8 cellular contexts compared by ENCODE assay signal in the genomic region with DNA sequence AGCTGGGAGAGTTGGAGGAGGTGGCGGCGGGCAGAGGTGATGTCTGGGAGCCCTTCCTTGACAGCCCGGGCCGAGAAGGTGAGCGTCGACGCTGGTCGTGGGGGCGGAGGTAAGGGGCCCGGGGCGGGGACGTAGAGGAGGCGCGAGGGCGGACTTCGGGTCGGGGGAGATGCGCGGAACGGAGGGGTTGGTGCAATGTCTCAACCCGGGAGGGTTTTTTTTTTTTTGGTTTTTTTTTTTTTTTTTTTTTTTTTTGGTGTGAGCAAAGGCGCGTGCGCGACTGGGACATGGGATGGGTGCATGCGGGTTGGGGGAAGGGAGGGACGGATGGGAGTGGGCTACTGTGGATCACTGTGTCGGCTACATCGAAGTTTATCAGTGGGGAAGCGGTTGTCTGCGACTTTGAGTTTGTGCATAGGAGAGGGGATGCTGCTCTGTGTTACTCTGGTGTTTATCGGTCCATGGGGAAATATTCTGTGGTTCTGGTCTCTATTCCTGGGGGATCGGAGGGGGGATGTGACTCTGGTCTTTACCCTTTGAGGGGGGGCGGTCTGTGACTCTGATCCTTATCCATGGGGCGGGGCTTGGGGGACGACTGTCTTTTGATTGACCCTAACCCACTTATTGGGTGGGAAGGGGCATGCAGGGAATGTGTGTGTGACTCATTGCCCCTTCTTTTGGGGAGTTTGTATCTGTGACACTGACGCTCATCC. TPM values are rescaled to one million over a fixed set of nuclear protein-coding genes. Genes with fewer than 3 reads are reported as not detected.
A peak's percentile ranks its signal among the peaks of the same experiment; 100 is the strongest.
DNase-seq lines count a peak whose midpoint lies in the region; ATAC-seq lines count a peak whose summit lies in the region.

No MANE protein-coding gene starts in this region.

- H3K4me3 ChIP-seq in SJCRH30, result peak overlapping the region; percentile 92

- in situ Hi-C loops in KBM-7 (cut with MboI; ENCODE audit: low pct_unique_long_range_greater_than_20kb, low sequenced_read_pairs), result no loop called here

- H3K27ac Mint-ChIP-seq in naive thymus-derived CD8-positive, alpha-beta T cell, result peak overlapping the region; percentile 94 to 98 (median 98)

- H3K27me3 ChIP-seq in SJCRH30, result no peaks in the 10 kb centered on the region

- H3K9me3 ChIP-seq in SJCRH30 (replicated peaks), result no peaks in the 10 kb centered on the region

- H3K27me3 Mint-ChIP-seq in naive thymus-derived CD8-positive, alpha-beta T cell, result no peaks in the 10 kb centered on the region

- H3K4me3 Mint-ChIP-seq in naive thymus-derived CD8-positive, alpha-beta T cell, result peak overlapping the region; percentile 93 to 99 (median 96)

- peak overlapping the region; percentile 90 for H3K27ac ChIP-seq in SJCRH30

- peaks cover 0 to 8% (median 0%) of the 10 kb centered on the region in 9 donors for H3K9me3 Mint-ChIP-seq in naive thymus-derived CD8-positive, alpha-beta T cell

- POLR2A ChIA-PET in naive thymus-derived CD8-positive, alpha-beta T cell (lab: Charles Lee), result interaction anchor here (0.6 to 2.7 kb wide), 12 partner anchors 9 to 415 kb away, joined by 3 to 24 read pairs (median 6); partner anchors contain the start of gene USP11

- peaks cover 7 to 36% (median 19%) of the 10 kb centered on the region in 3 donors for H3K36me3 Mint-ChIP-seq in naive thymus-derived CD8-positive, alpha-beta T cell

- H3K36me3 ChIP-seq in SJCRH30, result no peaks in the 10 kb centered on the region

- ATAC-seq in HG02852 (IDR thresholded peaks at IDR 0.05; ENCODE audit: unreplicated experiment), result peak; percentile 35
- ATAC-seq in naive thymus-derived CD8-positive, alpha-beta T cell, result peak; percentile 22 to 33

- H3K4me1 ChIP-seq in SJCRH30, result no peaks in the 10 kb centered on the region

- H3K4me1 Mint-ChIP-seq in naive thymus-derived CD8-positive, alpha-beta T cell, result peaks cover 16 to 37% (median 35%) of the 10 kb centered on the region in 4 donors

- peak; percentile 27 for DNase-seq in NOMO-1 treated with DMSO at 0.1 percent for 48 hours (lab: John Stamatoyannopoulos, UW; ENCODE audit: unreplicated experiment)
- DNase-seq in NOMO-1 treated with dmso at 0.1 percent for 144 hours (lab: John Stamatoyannopoulos, UW; ENCODE audit: unreplicated experiment), result no peak
- DNase-seq in SJCRH30, result peak; percentile 11 to 13
- DNase-seq in epidermal melanocyte (ENCODE audit: insufficient read length, low spot score), result peak; percentile 19
- DNase-seq in naive thymus-derived CD8-positive, alpha-beta T cell, result peak in 2 of 10 donors; percentile 23 to 25
- DNase-seq in KBM-7, result no peak
- no peak for DNase-seq in activated CD4-positive, alpha-beta T cell treated with anti-CD3 and anti-CD28 coated beads, Interleukin-2, amount 50 U/mL, for 1 hour

RNA-seq across cellular contexts. Expression of gene RBM10, which starts 0.5 kb away (rescaled TPM):
- total RNA-seq in SJCRH30 (2014; rRNA removed; shearing (Covaris generic)), result 51.7 and 52.3 TPM in 2 replicates
- 10 to 100 TPM; 52.3 to 55.0 TPM for total RNA-seq in naive thymus-derived CD8-positive, alpha-beta T cell
- polyA plus RNA-seq in naive thymus-derived CD8-positive, alpha-beta T cell, result 10 to 100 TPM; 17.6 to 39.2 (median 27.9) TPM

RNA-seq across cellular contexts. Expression of gene NDUFB11, which starts 1.1 kb away (rescaled TPM):
- 92.7 and 122 TPM in 2 replicates for total RNA-seq in SJCRH30 (2014; rRNA removed; shearing (Covaris generic))
- total RNA-seq in naive thymus-derived CD8-positive, alpha-beta T cell, result 10 to 100 TPM; 50.6 to 50.8 TPM
- polyA plus RNA-seq in naive thymus-derived CD8-positive, alpha-beta T cell, result 100 to 1,000 TPM; 171 to 185 (median 175) TPM

RNA-seq across cellular contexts. Expression of gene UBA1, which starts 48.1 kb away (rescaled TPM):
- 152 and 158 TPM in 2 replicates for total RNA-seq in SJCRH30 (2014; rRNA removed; shearing (Covaris generic))
- 100 to 1,000 TPM; 122 to 125 TPM for total RNA-seq in naive thymus-derived CD8-positive, alpha-beta T cell
- 100 to 1,000 TPM; 156 to 176 (median 163) TPM for polyA plus RNA-seq in naive thymus-derived CD8-positive, alpha-beta T cell

Comparison
In these comparisons a context has a peak if more than half of its experiments do, and no peak if none do; other contexts are left out.
1. DNase-seq: peak in NOMO-1 treated with DMSO at 0.1 percent for 48 hours (single experiment), SJCRH30 (2 of 2) and epidermal melanocyte (single experiment); none in NOMO-1 treated with dmso at 0.1 percent for 144 hours (single experiment), KBM-7 (single experiment) and activated CD4-positive, alpha-beta T cell treated with anti-CD3 and anti-CD28 coated beads, Interleukin-2, amount 50 U/mL, for 1 hour (single experiment).